In the genomic region with DNA sequence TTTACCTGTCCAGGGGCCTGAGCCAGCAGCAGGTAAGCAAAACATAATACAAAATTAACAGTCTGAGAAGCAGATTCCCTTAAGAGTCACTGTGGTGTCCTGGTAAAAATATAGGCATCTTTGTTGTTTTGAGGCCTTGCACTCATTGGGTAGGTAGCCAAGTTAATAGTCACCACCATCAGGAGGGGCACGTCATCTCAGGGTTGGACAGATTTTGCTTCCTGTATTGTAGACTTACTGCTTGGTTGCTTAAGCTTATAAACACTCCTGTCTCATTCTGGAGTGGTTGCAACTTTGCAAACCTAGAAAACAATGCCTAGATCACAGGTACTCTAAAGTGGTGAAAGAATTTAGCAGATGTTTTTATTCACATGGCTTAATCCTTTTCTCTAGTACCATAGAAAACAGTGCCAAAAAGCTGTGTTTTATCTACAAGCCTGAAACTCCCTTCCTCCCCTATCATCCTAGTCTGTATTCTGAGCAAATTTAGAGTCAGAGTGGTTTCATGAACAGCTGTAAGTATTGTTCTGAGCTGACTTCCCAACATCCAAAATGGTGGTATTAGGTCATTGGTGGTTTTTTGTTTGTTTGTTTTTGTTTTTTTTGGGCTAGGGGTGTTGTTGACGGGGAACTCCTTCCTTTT, we compare ENCODE assay signal across 8 cellular contexts.
DNase-seq lines count a peak whose midpoint lies in the region; ATAC-seq lines count a peak whose summit lies in the region.

No MANE protein-coding gene starts in this region.

- peaks cover 75% of the 10 kb centered on the region for H3K4me1 ChIP-seq in skeletal muscle satellite cell (ENCODE audit: control insufficient read depth, insufficient read depth, low read length)

- H3K27me3 ChIP-seq in skeletal muscle satellite cell (ENCODE audit: control insufficient read depth, insufficient read depth, low read length): no peaks in the 10 kb centered on the region

- peak overlapping the region; percentile 80 for H3K9ac ChIP-seq in skeletal muscle satellite cell (ENCODE audit: low read depth, low read length)

- ATAC-seq in GM18502 (IDR thresholded peaks at IDR 0.05; ENCODE audit: poor library complexity, unreplicated experiment) (peak; percentile 40), HG02642 (IDR thresholded peaks at IDR 0.05; ENCODE audit: poor library complexity, unreplicated experiment) (peak; percentile 13)

- H3K36me3 ChIP-seq in skeletal muscle satellite cell (ENCODE audit: insufficient read depth, low read length): peaks cover 23% of the 10 kb centered on the region

- H3K4me2 ChIP-seq in skeletal muscle satellite cell (ENCODE audit: low read length): peak overlapping the region; percentile 84

- DNase-seq in T-helper 22 cell (ENCODE audit: low read depth) (peak; percentile 55), fibroblast of gingiva (ENCODE audit: low read depth) (peak; percentile 45), pons (ENCODE audit: low spot score) (no peak), DMS79 treated with DMSO at 0.1 percent for 48 hours (lab: John Stamatoyannopoulos, UW) (no peak), NCI-H1694 treated with DMSO at 0.1 percent for 48 hours (lab: John Stamatoyannopoulos, UW) (no peak)

- no peaks in the 10 kb centered on the region for H3K9me3 ChIP-seq in skeletal muscle satellite cell (replicated peaks; ENCODE audit: low read length)

- peak overlapping the region; percentile 61 for H3K4me3 ChIP-seq in skeletal muscle satellite cell (ENCODE audit: low read length)

Comparison
In these comparisons a context has a peak if more than half of its experiments do, and no peak if none do; other contexts are left out.
1. DNase-seq: peak in T-helper 22 cell (single experiment) and fibroblast of gingiva (single experiment); none in pons (single experiment), DMS79 treated with DMSO at 0.1 percent for 48 hours (single experiment) and NCI-H1694 treated with DMSO at 0.1 percent for 48 hours (single experiment).